In genomic region chr7:47734287-47734948, GRCh38 we compare ENCODE assay signal across 1 cellular context.
TF ChIP-seq lines count a peak whose summit lies in the region.

No MANE protein-coding gene starts in this region.

TF ChIP-seq in HepG2, 621 proteins besides CTCF, POLR2A, EP300 and RAD21 (continued from another document):
- TF ChIP-seq ZBTB2 (CRISPR knock-in tag; IDR thresholded peaks at IDR 0.05; ENCODE audit: low read depth) = 0 out of 2 replicates have a peak, but pooled peaks have one; percentile 29
- TF ChIP-seq POLR2G (IDR thresholded peaks at IDR 0.05; ENCODE audit: low read depth, low read length) = peak; percentile 72
- peak; percentile 93 for TF ChIP-seq ZBTB38 (CRISPR knock-in tag; IDR thresholded peaks at IDR 0.05)
- no peak for TF ChIP-seq ZFYVE20 (CRISPR knock-in tag; IDR thresholded peaks at IDR 0.05; ENCODE audit: borderline replicate concordance, low read depth)
- peak; percentile 91 for TF ChIP-seq HNF4A (CRISPR knock-in tag; IDR thresholded peaks at IDR 0.05)
- TF ChIP-seq PAX8 (CRISPR knock-in tag; IDR thresholded peaks at IDR 0.05; ENCODE audit: borderline replicate concordance) = no peak
- peak; percentile 37 for TF ChIP-seq POLR2AphosphoS5 (IDR thresholded peaks at IDR 0.05; ENCODE audit: low read depth, low read length)
- TF ChIP-seq HMG20A (CRISPR knock-in tag; IDR thresholded peaks at IDR 0.05; ENCODE audit: borderline replicate concordance) = peak; percentile 87
- peak; percentile 73 for TF ChIP-seq ZNF331 (CRISPR knock-in tag; IDR thresholded peaks at IDR 0.05)
- TF ChIP-seq KLF9 (CRISPR knock-in tag; IDR thresholded peaks at IDR 0.05; ENCODE audit: low read depth) = no peak
- TF ChIP-seq ZNF407 (CRISPR knock-in tag; IDR thresholded peaks at IDR 0.05; ENCODE audit: not compliant biosample characterization) = no peak
- peak; percentile 63 for TF ChIP-seq THAP11 (CRISPR knock-in tag; IDR thresholded peaks at IDR 0.05)
